In genomic region chr3:104977719-104978118, GRCh38 we compare ENCODE assay signal across 30 cellular contexts.
A peak's percentile ranks its signal among the peaks of the same experiment; 100 is the strongest.
DNase-seq lines count a peak whose midpoint lies in the region; ATAC-seq, FAIRE-seq and TF ChIP-seq lines count a peak whose summit lies in the region.
"Had no signal": no experiment of that assay in that cellular context is flagged by ENCODE, and none has a peak within 500 bp of the region (broad histone marks: within the 10 kb centered on the region; RNA-seq: fewer than 3 reads in every experiment).

No MANE protein-coding gene starts in this region.

- intact Hi-C loops in HepG2 (cut with micrococcal nuclease; ENCODE audit: unreplicated experiment): no loop called here
- intact Hi-C loops in right lobe of liver (cut with DNase I): no loop called here

- CTCF ChIA-PET in HepG2 (lab: Yijun Ruan, JAX; ENCODE audit: low intra/inter-chr PET ratio, low total read pairs): no interaction called here
- CTCF ChIA-PET in HEK293 (lab: Yijun Ruan, JAX): no interaction called here

- FAIRE-seq in HepG2 (lab: Jason Lieb, UNC): no peak
- FAIRE-seq: A549, D721Med had no signal

- no peak for DNase-seq in HepG2 (ENCODE audit: low spot score)
- DNase-seq in right lobe of liver: no peak
- DNase-seq in stimulated activated CD4-positive, alpha-beta T cell treated with anti-CD3 and anti-CD28 coated beads, Interleukin-15, amount 100 ng/mL, for 24 hours: no peak
- DNase-seq: 8988T; ACHN; AML-193; BE2C; C1 segment of cervical spinal cord; Caco-2; Calu3; CD4-positive, alpha-beta memory T cell; CD4-positive, alpha-beta T cell; CD4-positive, CD25-positive, alpha-beta regulatory T cell; CD8-positive, alpha-beta memory T cell; CD8-positive, alpha-beta T cell; COR-L47; DMS 273 treated with DMSO at 0.1 percent for 48 hours; DMS153; DMS53; DMS79; DMS79 treated with DMSO at 0.1 percent for 48 hours; DND-41; EL had no signal

- no peak overlapping the region for H3K27ac ChIP-seq in HepG2 (ENCODE audit: extremely low read length, insufficient read depth, low read length)
- H3K27ac ChIP-seq in right lobe of liver: no peak overlapping the region
- no peak overlapping the region for H3K27ac ChIP-seq in HEK293 (ENCODE audit: extremely low read depth, low read depth, low read length)
- H3K27ac ChIP-seq: 22Rv1; A549; BLaER1; BLaER1 treated with 17β-estradiol and CSF1 and Interleukin-3, amounts not matched to agents 10 nM and 100 nM; C4-2B had no signal

- no peak for TF ChIP-seq EP300 in HepG2 (IDR thresholded peaks at IDR 0.05; ENCODE audit: low read depth in 2 of 2, low read length in 2 of 2)
- no peak for TF ChIP-seq EP300 in HepG2 (CRISPR knock-in tag; IDR thresholded peaks at IDR 0.05; ENCODE audit: borderline replicate concordance)

- POLR2A ChIA-PET in HepG2 (lab: Yijun Ruan, JAX): no interaction called here
- POLR2A ChIA-PET in HEK293 (lab: Yijun Ruan, JAX): no interaction called here

- TF ChIP-seq POLR2A in HepG2 (IDR thresholded peaks at IDR 0.05; ENCODE audit: insufficient read depth in 1 of 2, low read depth in 2 of 2, low read length in 2 of 2): no peak
- TF ChIP-seq POLR2A in right lobe of liver (IDR thresholded peaks at IDR 0.05): no peak

- no peak overlapping the region for H3K4me3 ChIP-seq in HepG2 (replicated peaks in 1 of 3; ENCODE audit: insufficient read depth in 1 of 3, low read depth in 2 of 3, low read length in 3 of 3)
- H3K4me3 ChIP-seq in right lobe of liver: no peak overlapping the region
- no peak overlapping the region for H3K4me3 ChIP-seq in HEK293 (ENCODE audit: low read depth, low read length)
- H3K4me3 ChIP-seq: A549; BLaER1; BLaER1 treated with 17β-estradiol and CSF1 and Interleukin-3, amounts not matched to agents 10 nM and 100 nM had no signal

- BruUV-seq in HepG2 (replicated peaks; lab: Mats Ljungman, UMichigan): no TSS peak

- TF ChIP-seq CTCF in HepG2 (CRISPR knock-in tag; IDR thresholded peaks at IDR 0.05): no peak
- TF ChIP-seq CTCF in right lobe of liver (IDR thresholded peaks at IDR 0.05): no peak
- TF ChIP-seq CTCF in HEK293 (tag by site-specific recombination; IDR thresholded peaks at IDR 0.05): no peak

- no peak overlapping the region for H2AFZ ChIP-seq in HepG2 (ENCODE audit: low read length)

- H3K9me3 ChIP-seq in HepG2 (ENCODE audit: low read length) (no peaks in the 10 kb centered on the region), right lobe of liver (no peaks in the 10 kb centered on the region), HEK293 (ENCODE audit: control insufficient read depth, insufficient read depth, low read depth, low read length) (no peaks in the 10 kb centered on the region)
- H3K9me3 ChIP-seq: BLaER1; BLaER1 treated with 17β-estradiol and CSF1 and Interleukin-3, amounts not matched to agents 10 nM and 100 nM; Caco-2 had no signal

- in situ Hi-C loops in HepG2 (cut with HindIII; ENCODE audit: extremely low pct_ligation_motif_present, low pct_unique_long_range_greater_than_20kb): no loop called here

- ATAC-seq in HepG2 (no peak), right lobe of liver (no peak)
- ATAC-seq: A549; CD8-positive, alpha-beta T cell had no signal

- WGBS in HepG2 (ENCODE audit: low lambda C conversion rate): 15% methylated on average over 3 of the region's 3 CpGs
- 80% methylated on average over 3 of the region's 3 CpGs for WGBS in right lobe of liver (ENCODE audit: insufficient coverage, low coverage, low lambda C conversion rate, missing lambda C conversion rate)

- no peaks in the 10 kb centered on the region for H3K27me3 ChIP-seq in HepG2 (ENCODE audit: control insufficient read depth in 1 of 2, insufficient read depth in 2 of 2, low read length in 2 of 2)
- no peaks in the 10 kb centered on the region for H3K27me3 ChIP-seq in right lobe of liver
- H3K27me3 ChIP-seq: BE2C; BLaER1; BLaER1 treated with 17β-estradiol and CSF1 and Interleukin-3, amounts not matched to agents 10 nM and 100 nM had no signal

- no peak overlapping the region for H3K4me2 ChIP-seq in HepG2 (ENCODE audit: low read depth, low read length)
- H3K4me2 ChIP-seq: A549; BLaER1; BLaER1 treated with 17β-estradiol and CSF1 and Interleukin-3, amounts not matched to agents 10 nM and 100 nM had no signal

- no peaks in the 10 kb centered on the region for H4K20me1 ChIP-seq in HepG2 (ENCODE audit: insufficient read depth, low read length)
- H4K20me1 ChIP-seq: BLaER1; BLaER1 treated with 17β-estradiol and CSF1 and Interleukin-3, amounts not matched to agents 10 nM and 100 nM had no signal

- TF ChIP-seq RAD21 in HepG2 (CRISPR knock-in tag; IDR thresholded peaks at IDR 0.05): no peak

- no peaks in the 10 kb centered on the region for H3K4me1 ChIP-seq in HepG2 (ENCODE audit: insufficient read depth, low read length)
- H3K4me1 ChIP-seq in right lobe of liver: no peaks in the 10 kb centered on the region
- no peaks in the 10 kb centered on the region for H3K4me1 ChIP-seq in HEK293 (ENCODE audit: control insufficient read depth, insufficient read depth, low read length)
- H3K4me1 ChIP-seq: A549; BE2C; BLaER1; BLaER1 treated with 17β-estradiol and CSF1 and Interleukin-3, amounts not matched to agents 10 nM and 100 nM; Caco-2 had no signal

- H3K36me3 ChIP-seq in HepG2 (replicated peaks in 1 of 2; ENCODE audit: control insufficient read depth in 1 of 2, insufficient read depth in 2 of 2, low read length in 2 of 2) (no peaks in the 10 kb centered on the region), right lobe of liver (no peaks in the 10 kb centered on the region), HEK293 (ENCODE audit: control insufficient read depth in 2 of 2, insufficient read depth in 1 of 2, low read length in 2 of 2) (no peaks in the 10 kb centered on the region)
- H3K36me3 ChIP-seq: BE2C; BLaER1; BLaER1 treated with 17β-estradiol and CSF1 and Interleukin-3, amounts not matched to agents 10 nM and 100 nM had no signal

- H3K79me2 ChIP-seq in HepG2 (ENCODE audit: insufficient read depth, low read length): no peaks in the 10 kb centered on the region

- H3K9ac ChIP-seq in HepG2 (ENCODE audit: insufficient read depth, low read depth, low read length): no peak overlapping the region
- H3K9ac ChIP-seq: BLaER1; BLaER1 treated with 17β-estradiol and CSF1 and Interleukin-3, amounts not matched to agents 10 nM and 100 nM had no signal

TF ChIP-seq in HepG2, 621 proteins besides CTCF, POLR2A, EP300 and RAD21:
- TF ChIP-seq CREB1 (IDR thresholded peaks at IDR 0.05) (peak; percentile 77), CREB1 (CRISPR knock-in tag; IDR thresholded peaks at IDR 0.05) (no peak), TBL1XR1 (IDR thresholded peaks at IDR 0.05; ENCODE audit: borderline replicate concordance, low read length, partially characterized antibody) (no peak), SNAPC2 (CRISPR knock-in tag; IDR thresholded peaks at IDR 0.05) (no peak), ATF7 (IDR thresholded peaks at IDR 0.05) (peak; percentile 80), ATF7 (CRISPR knock-in tag; IDR thresholded peaks at IDR 0.05) (no peak), ZNF629 (CRISPR knock-in tag; conservative IDR thresholded peaks at IDR 0.05) (no peak), ZNF235 (CRISPR knock-in tag; IDR thresholded peaks at IDR 0.05; ENCODE audit: borderline replicate concordance) (no peak), ZNF652 (CRISPR knock-in tag; IDR thresholded peaks at IDR 0.05; ENCODE audit: borderline replicate concordance, low read depth) (no peak), GTF3A (CRISPR knock-in tag; conservative IDR thresholded peaks at IDR 0.05) (no peak)
- TF ChIP-seq, protein P1, sequence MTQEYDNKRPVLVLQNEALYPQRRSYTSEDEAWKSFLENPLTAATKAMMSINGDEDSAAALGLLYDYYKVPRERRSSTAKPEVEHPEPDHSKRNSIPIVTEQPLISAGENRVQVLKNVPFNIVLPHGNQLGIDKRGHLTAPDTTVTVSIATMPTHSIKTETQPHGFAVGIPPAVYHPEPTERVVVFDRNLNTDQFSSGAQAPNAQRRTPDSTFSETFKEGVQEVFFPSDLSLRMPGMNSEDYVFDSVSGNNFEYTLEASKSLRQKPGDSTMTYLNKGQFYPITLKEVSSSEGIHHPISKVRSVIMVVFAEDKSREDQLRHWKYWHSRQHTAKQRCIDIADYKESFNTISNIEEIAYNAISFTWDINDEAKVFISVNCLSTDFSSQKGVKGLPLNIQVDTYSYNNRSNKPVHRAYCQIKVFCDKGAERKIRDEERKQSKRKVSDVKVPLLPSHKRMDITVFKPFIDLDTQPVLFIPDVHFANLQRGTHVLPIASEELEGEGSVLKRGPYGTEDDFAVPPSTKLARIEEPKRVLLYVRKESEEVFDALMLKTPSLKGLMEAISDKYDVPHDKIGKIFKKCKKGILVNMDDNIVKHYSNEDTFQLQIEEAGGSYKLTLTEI (CRISPR knock-in tag; conservative IDR thresholded peaks at IDR 0.05): no peak

TF ChIP-seq in HEK293, 187 proteins besides CTCF, POLR2A, EP300 and RAD21:
- no peak for TF ChIP-seq ZNF335 (tag by site-specific recombination; conservative IDR thresholded peaks at IDR 0.05)
- TF ChIP-seq, protein P2, sequence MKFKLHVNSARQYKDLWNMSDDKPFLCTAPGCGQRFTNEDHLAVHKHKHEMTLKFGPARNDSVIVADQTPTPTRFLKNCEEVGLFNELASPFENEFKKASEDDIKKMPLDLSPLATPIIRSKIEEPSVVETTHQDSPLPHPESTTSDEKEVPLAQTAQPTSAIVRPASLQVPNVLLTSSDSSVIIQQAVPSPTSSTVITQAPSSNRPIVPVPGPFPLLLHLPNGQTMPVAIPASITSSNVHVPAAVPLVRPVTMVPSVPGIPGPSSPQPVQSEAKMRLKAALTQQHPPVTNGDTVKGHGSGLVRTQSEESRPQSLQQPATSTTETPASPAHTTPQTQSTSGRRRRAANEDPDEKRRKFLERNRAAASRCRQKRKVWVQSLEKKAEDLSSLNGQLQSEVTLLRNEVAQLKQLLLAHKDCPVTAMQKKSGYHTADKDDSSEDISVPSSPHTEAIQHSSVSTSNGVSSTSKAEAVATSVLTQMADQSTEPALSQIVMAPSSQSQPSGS (tag by site-specific recombination; IDR thresholded peaks at IDR 0.05; ENCODE audit: low read depth): 0 out of 2 replicates have a peak, but pooled peaks have one; percentile 11
